ENCODE assay signal across 8 cellular contexts in genomic region chr10:119139464-119140067, GRCh38. TPM values are rescaled to one million over a fixed set of nuclear protein-coding genes. Genes with fewer than 3 reads are reported as not detected.
DNase-seq lines count a peak whose midpoint lies in the region; ATAC-seq and TF ChIP-seq lines count a peak whose summit lies in the region.

No MANE protein-coding gene starts in this region.

- TF ChIP-seq CTCF in lower leg skin (IDR thresholded peaks at IDR 0.05), result no peak

- peak; percentile 56 for DNase-seq in A172 (ENCODE audit: low spot score)
- peak; percentile 28 to 56 for DNase-seq in SJCRH30
- DNase-seq in activated naive CD4-positive, alpha-beta T cell treated with anti-CD3 and anti-CD28 coated beads, Interleukin-2, amount 50 U/mL, for 16 hours, result peak; percentile 50
- DNase-seq in hepatic stellate cell (ENCODE audit: low spot score), result peak; percentile 63
- DNase-seq in stimulated activated CD4-positive, alpha-beta T cell treated with anti-CD3 and anti-CD28 coated beads, Interleukin-4, amount 100 ng/mL, for 1 hour, result peak; percentile 50
- no peak for DNase-seq in DMS153 (lab: John Stamatoyannopoulos, UW)
- DNase-seq in lower leg skin (ENCODE audit: low spot score in 2 of 2), result no peak

- H3K9me3 ChIP-seq in SJCRH30 (replicated peaks), result no peaks in the 10 kb centered on the region

- ATAC-seq in GM18867 (IDR thresholded peaks at IDR 0.05; ENCODE audit: unreplicated experiment), result peak; percentile 47

- H3K27me3 ChIP-seq in SJCRH30, result no peaks in the 10 kb centered on the region

- WGBS in lower leg skin, 2 donors, result 79 to 81% methylated on average over 13 of the region's 13 CpGs

- no peaks in the 10 kb centered on the region for H3K4me1 ChIP-seq in SJCRH30

- intact Hi-C loops in lower leg skin (cut with DNase I; ENCODE audit: low total_unique reads), result no loop called here

- peaks cover 9% of the 10 kb centered on the region for H3K36me3 ChIP-seq in SJCRH30

- H3K4me3 ChIP-seq in SJCRH30 (no peak overlapping the region), lower leg skin (ENCODE audit: low read depth, poor library complexity, severe bottlenecking) (no peak overlapping the region)

- no peak for TF ChIP-seq POLR2A in lower leg skin (IDR thresholded peaks at IDR 0.05)

- no peak overlapping the region for H3K27ac ChIP-seq in SJCRH30

RNA-seq across cellular contexts. Expression of gene SFXN4, which starts 25.9 kb away (rescaled TPM):
- total RNA-seq in A172 (2014; rRNA removed; shearing (Covaris generic)), result 35.0 and 40.7 TPM in 2 replicates
- 31.4 and 32.1 TPM in 2 replicates for total RNA-seq in SJCRH30 (2014; rRNA removed; shearing (Covaris generic))
- 10 to 100 TPM in 3 of 4 donors, 1 to 10 TPM in 1; 9.1 to 22.7 (median 16.0) TPM for total RNA-seq in lower leg skin

RNA-seq across cellular contexts. Expression of gene DENND10, which starts 35.7 kb away (rescaled TPM):
- total RNA-seq in A172 (2014; rRNA removed; shearing (Covaris generic)), result 111 and 134 TPM in 2 replicates
- total RNA-seq in SJCRH30 (2014; rRNA removed; shearing (Covaris generic)), result 40.5 and 42.1 TPM in 2 replicates
- total RNA-seq in lower leg skin, result 10 to 100 TPM; 25.8 to 46.2 (median 40.5) TPM

RNA-seq across cellular contexts. Expression of gene PRDX3, which starts 39.0 kb away (rescaled TPM):
- 407 and 411 TPM in 2 replicates for total RNA-seq in A172 (2014; rRNA removed; shearing (Covaris generic))
- 235 and 239 TPM in 2 replicates for total RNA-seq in SJCRH30 (2014; rRNA removed; shearing (Covaris generic))
- 10 to 100 TPM; 35.7 to 70.7 (median 57.3) TPM for total RNA-seq in lower leg skin

RNA-seq across cellular contexts. Expression of gene EIF3A, which starts 58.9 kb away (rescaled TPM):
- total RNA-seq in A172 (2014; rRNA removed; shearing (Covaris generic)), result 89.1 and 99.4 TPM in 2 replicates
- total RNA-seq in SJCRH30 (2014; rRNA removed; shearing (Covaris generic)), result 170 and 192 TPM in 2 replicates
- 100 to 1,000 TPM; 105 to 138 (median 121) TPM for total RNA-seq in lower leg skin

Comparison
In these comparisons a context has a peak if more than half of its experiments do, and no peak if none do; other contexts are left out.
1. DNase-seq: peak in A172 (single experiment), SJCRH30 (2 of 2), activated naive CD4-positive, alpha-beta T cell treated with anti-CD3 and anti-CD28 coated beads, Interleukin-2, amount 50 U/mL, for 16 hours (single experiment), hepatic stellate cell (single experiment) and stimulated activated CD4-positive, alpha-beta T cell treated with anti-CD3 and anti-CD28 coated beads, Interleukin-4, amount 100 ng/mL, for 1 hour (single experiment); none in DMS153 (single experiment) and lower leg skin (0 of 2).